Comparison of ENCODE assay signal across 21 cellular contexts in the genomic region with DNA sequence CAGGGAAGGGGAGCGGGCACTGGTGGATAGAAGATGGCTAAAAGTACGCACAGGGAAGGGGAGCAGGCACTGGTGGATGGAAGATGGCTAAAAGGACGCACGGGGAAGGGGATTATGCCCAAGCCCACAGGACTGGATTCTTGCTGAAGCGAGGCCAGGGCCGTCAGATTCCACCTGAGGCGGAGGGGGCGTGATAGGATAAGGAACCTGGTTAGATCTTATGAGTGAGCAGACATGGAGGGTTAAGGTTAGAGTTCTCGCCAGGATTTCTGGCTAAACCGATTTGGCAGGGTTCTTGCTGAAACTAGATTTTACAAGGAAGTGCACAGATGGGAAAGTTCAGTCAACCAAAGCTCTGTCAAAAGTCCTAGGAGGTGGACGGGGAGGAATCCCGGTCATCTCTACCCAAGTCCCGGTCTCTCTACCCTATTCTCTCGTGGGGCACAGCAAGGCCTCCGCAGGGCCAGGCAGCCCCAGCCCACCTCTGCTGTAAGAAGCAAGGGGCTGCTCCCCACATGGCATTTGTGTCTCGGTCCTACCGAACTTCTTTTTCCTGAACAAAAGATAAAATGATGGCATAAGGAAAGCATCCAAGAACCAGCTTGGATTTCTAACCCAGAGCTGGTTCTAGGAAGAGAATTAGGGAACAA.
DNase-seq lines count a peak whose midpoint lies in the region; ATAC-seq, FAIRE-seq and TF ChIP-seq lines count a peak whose summit lies in the region.
"Had no signal": no experiment of that assay in that cellular context is flagged by ENCODE, and none has a peak within 500 bp of the region (broad histone marks: within the 10 kb centered on the region; RNA-seq: fewer than 3 reads in every experiment).

No MANE protein-coding gene starts in this region.

- intact Hi-C loops in endothelial cell of umbilical vein (cut with micrococcal nuclease) = no loop called here
- intact Hi-C loops in right cardiac atrium (cut with DNase I) = no loop called here

- H3K9me3 ChIP-seq in endothelial cell of umbilical vein (replicated peaks; ENCODE audit: control insufficient read depth, insufficient read depth, low read length) (no peaks in the 10 kb centered on the region), neutrophil (no peaks in the 10 kb centered on the region), right cardiac atrium (ENCODE audit: control insufficient read depth, low read length) (no peaks in the 10 kb centered on the region)
- H3K9me3 ChIP-seq: right lobe of liver had no signal

- FAIRE-seq in endothelial cell of umbilical vein (lab: Jason Lieb, UNC) = no peak
- FAIRE-seq: TTC549 had no signal

- no peaks in the 10 kb centered on the region for H3K36me3 ChIP-seq in endothelial cell of umbilical vein (ENCODE audit: control insufficient read depth in 2 of 2, extremely low read depth in 1 of 2, insufficient read depth in 2 of 2, low read length in 2 of 2)
- H3K36me3 ChIP-seq in neutrophil = peaks cover 16% of the 10 kb centered on the region
- H3K36me3 ChIP-seq: right lobe of liver had no signal

- peaks cover 16% of the 10 kb centered on the region for H3K36me3 Mint-ChIP-seq in activated CD4-positive, alpha-beta T cell treated with anti-CD3 and anti-CD28 coated beads, Interleukin-2, amount 10 ng/mL, durations not matched to agents 7 days and 5 days (ENCODE audit: low read depth)

- no peaks in the 10 kb centered on the region for H3K9me3 Mint-ChIP-seq in activated CD4-positive, alpha-beta T cell treated with anti-CD3 and anti-CD28 coated beads, Interleukin-2, amount 10 ng/mL, durations not matched to agents 7 days and 5 days
- H3K9me3 Mint-ChIP-seq: GM23338 had no signal

- H3K27ac Mint-ChIP-seq in activated CD4-positive, alpha-beta T cell treated with anti-CD3 and anti-CD28 coated beads, Interleukin-2, amount 10 ng/mL, durations not matched to agents 7 days and 5 days = peak overlapping the region; percentile 57
- H3K27ac Mint-ChIP-seq: GM23338 had no signal

- H3K4me1 Mint-ChIP-seq in activated CD4-positive, alpha-beta T cell treated with anti-CD3 and anti-CD28 coated beads, Interleukin-2, amount 10 ng/mL, durations not matched to agents 7 days and 5 days = peaks cover 35% of the 10 kb centered on the region

- H3K79me2 ChIP-seq in endothelial cell of umbilical vein (ENCODE audit: control insufficient read depth, insufficient read depth, low read length) = no peaks in the 10 kb centered on the region
- H3K79me2 ChIP-seq: parathyroid adenoma had no signal

- H4K20me1 ChIP-seq in endothelial cell of umbilical vein (replicated peaks; ENCODE audit: control insufficient read depth, extremely low read depth, insufficient read depth, low read length) = no peaks in the 10 kb centered on the region

- BruUV-seq in endothelial cell of umbilical vein (replicated peaks; lab: Mats Ljungman, UMichigan) = TSS peak; percentile 37

- peak overlapping the region; percentile 65 for H3K9ac ChIP-seq in endothelial cell of umbilical vein (replicated peaks; ENCODE audit: extremely low read depth, insufficient read depth, low read length)
- H3K9ac ChIP-seq: parathyroid adenoma had no signal

- no peak for TF ChIP-seq POLR2A in endothelial cell of umbilical vein (IDR thresholded peaks at IDR 0.05; ENCODE audit: low read depth, low read length)

- no peaks in the 10 kb centered on the region for H3K27me3 Mint-ChIP-seq in activated CD4-positive, alpha-beta T cell treated with anti-CD3 and anti-CD28 coated beads, Interleukin-2, amount 10 ng/mL, durations not matched to agents 7 days and 5 days

- no peaks in the 10 kb centered on the region for H3K27me3 ChIP-seq in endothelial cell of umbilical vein (ENCODE audit: control insufficient read depth in 2 of 2, insufficient read depth in 2 of 2, low read length in 2 of 2)
- H3K27me3 ChIP-seq in neutrophil = no peaks in the 10 kb centered on the region
- no peaks in the 10 kb centered on the region for H3K27me3 ChIP-seq in right cardiac atrium (ENCODE audit: control insufficient read depth, insufficient read depth)
- H3K27me3 ChIP-seq: foreskin keratinocyte, right lobe of liver had no signal

- peak overlapping the region; percentile 64 for H3K4me2 ChIP-seq in endothelial cell of umbilical vein (ENCODE audit: insufficient read depth, low read length)
- H3K4me2 ChIP-seq: GM23338 had no signal

- no peaks in the 10 kb centered on the region for H3K9me1 ChIP-seq in endothelial cell of umbilical vein (replicated peaks; ENCODE audit: control insufficient read depth, extremely low read depth, insufficient read depth, low read length)

- H3K4me1 ChIP-seq in endothelial cell of umbilical vein (ENCODE audit: control insufficient read depth, extremely low read depth, insufficient read depth, low read length) (peaks cover 44% of the 10 kb centered on the region), neutrophil (ENCODE audit: control insufficient read depth in 1 of 2, insufficient read depth in 1 of 2, low read depth in 1 of 2, low read length in 1 of 2) (peaks cover 41 to 46% of the 10 kb centered on the region in 2 experiments), right cardiac atrium (ENCODE audit: control insufficient read depth, insufficient read depth, low read length) (no peaks in the 10 kb centered on the region)
- H3K4me1 ChIP-seq: parathyroid adenoma, right lobe of liver had no signal

- H3K4me3 ChIP-seq in endothelial cell of umbilical vein (replicated peaks in 1 of 3; ENCODE audit: insufficient read depth in 1 of 3, low read depth in 1 of 3, low read length in 3 of 3) = no peak overlapping the region
- no peak overlapping the region for H3K4me3 ChIP-seq in neutrophil (ENCODE audit: low read depth in 1 of 2, low read length in 1 of 2)
- no peak overlapping the region for H3K4me3 ChIP-seq in right cardiac atrium (ENCODE audit: low read length)
- H3K4me3 ChIP-seq: GM23338, right lobe of liver had no signal

- CTCF ChIA-PET in activated CD4-positive, alpha-beta T cell treated with anti-CD3 and anti-CD28 coated beads, Interleukin-2, amount 10 ng/mL, durations not matched to agents 7 days and 5 days (lab: Charles Lee) = interaction anchor here (1.0 kb wide), 1 partner anchor 15 kb away, joined by 3 read pairs; no protein-coding TSS in a partner anchor
- CTCF ChIA-PET in endothelial cell of umbilical vein (lab: Charles Lee) = interaction anchor here (1.0 to 1.4 kb wide), 8 partner anchors 8 to 415 kb away, joined by 3 to 8 read pairs (median 4); no protein-coding TSS in a partner anchor

- ATAC-seq in right cardiac atrium (no peak), omental fat pad (ENCODE audit: low FRiP score) (no peak)
- ATAC-seq: GM23338, right lobe of liver had no signal

- peak overlapping the region; percentile 27 for H2AFZ ChIP-seq in endothelial cell of umbilical vein (ENCODE audit: low read depth, low read length)
- H2AFZ ChIP-seq: GM23338, parathyroid adenoma had no signal

- TF ChIP-seq CTCF in endothelial cell of umbilical vein (IDR thresholded peaks at IDR 0.05; ENCODE audit: extremely low read depth in 1 of 2, insufficient read depth in 1 of 2, low read depth in 1 of 2, low read length in 2 of 2) = no peak
- TF ChIP-seq CTCF in neutrophil (IDR thresholded peaks at IDR 0.05) = no peak
- no peak for TF ChIP-seq CTCF in omental fat pad (IDR thresholded peaks at IDR 0.05)

- POLR2A ChIA-PET in activated CD4-positive, alpha-beta T cell treated with anti-CD3 and anti-CD28 coated beads, Interleukin-2, amount 10 ng/mL, durations not matched to agents 7 days and 5 days (lab: Charles Lee) = no interaction called here
- POLR2A ChIA-PET in endothelial cell of umbilical vein (lab: Charles Lee) = no interaction called here

- H3K27ac ChIP-seq in endothelial cell of umbilical vein (ENCODE audit: insufficient read depth, low read depth, low read length) = peak overlapping the region; percentile 99
- peak overlapping the region; percentile 85 for H3K27ac ChIP-seq in neutrophil
- no peak overlapping the region for H3K27ac ChIP-seq in right cardiac atrium (ENCODE audit: low read length)
- H3K27ac ChIP-seq: foreskin keratinocyte, parathyroid adenoma, right lobe of liver had no signal

- H3K4me3 Mint-ChIP-seq in activated CD4-positive, alpha-beta T cell treated with anti-CD3 and anti-CD28 coated beads, Interleukin-2, amount 10 ng/mL, durations not matched to agents 7 days and 5 days = no peak overlapping the region
- H3K4me3 Mint-ChIP-seq: GM23338 had no signal

- DNase-seq in activated CD4-positive, alpha-beta T cell treated with anti-CD3 and anti-CD28 coated beads, Interleukin-2, amount 10 ng/mL, durations not matched to agents 7 days and 5 days = no peak
- DNase-seq in activated CD4-positive, alpha-beta T cell treated with anti-CD3 and anti-CD28 coated beads for 48 hours = no peak
- DNase-seq in D341Med (ENCODE audit: low spot score) = peak; percentile 32
- no peak for DNase-seq in endothelial cell of umbilical vein (ENCODE audit: low read depth, low spot score)
- DNase-seq in GDM1 (lab: John Stamatoyannopoulos, UW) = no peak
- no peak for DNase-seq in right cardiac atrium
- no peak for DNase-seq in omental fat pad (ENCODE audit: low spot score)
- DNase-seq: activated gamma-delta T cell; aorta; central memory CD4-positive, alpha-beta T cell; EL; NCI-H1048; NCI-H187 treated with DMSO at 0.1 percent for 48 hours; NCI-H226; NCI-H748 treated with DMSO at 0.1 percent for 48 hours; right lobe of liver had no signal

- WGBS in right cardiac atrium = 89% methylated on average over 17 of the region's 17 CpGs

- dilution Hi-C loops in endothelial cell of umbilical vein (cut with MboI; ENCODE audit: extremely low pct_ligation_motif_present, low sequenced_read_pairs) = no loop called here

TF ChIP-seq in endothelial cell of umbilical vein, 7 proteins besides CTCF, POLR2A, EP300 and RAD21:
- TF ChIP-seq POLR2AphosphoS5 (IDR thresholded peaks at IDR 0.05; ENCODE audit: insufficient read depth, low read depth, low read length) = no peak
- TF ChIP-seq MYC (IDR thresholded peaks at IDR 0.05; ENCODE audit: low read depth, low read length) = no peak
- TF ChIP-seq, protein P1, sequence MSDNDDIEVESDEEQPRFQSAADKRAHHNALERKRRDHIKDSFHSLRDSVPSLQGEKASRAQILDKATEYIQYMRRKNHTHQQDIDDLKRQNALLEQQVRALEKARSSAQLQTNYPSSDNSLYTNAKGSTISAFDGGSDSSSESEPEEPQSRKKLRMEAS (IDR thresholded peaks at IDR 0.05; ENCODE audit: insufficient read depth, insufficient read length) = no peak
- TF ChIP-seq GATA2 (IDR thresholded peaks at IDR 0.05; ENCODE audit: insufficient read depth, insufficient read length, low read depth, low read length) = no peak
- no peak for TF ChIP-seq EZH2 (IDR thresholded peaks at IDR 0.05; ENCODE audit: borderline replicate concordance, low read depth, low read length, severe bottlenecking)
- no peak for TF ChIP-seq JUN (IDR thresholded peaks at IDR 0.05; ENCODE audit: borderline replicate concordance, insufficient read depth, insufficient read length, low read depth)
- no peak for TF ChIP-seq FOS (IDR thresholded peaks at IDR 0.05; ENCODE audit: borderline replicate concordance, insufficient read depth, low read length)
